Comparison of ENCODE assay signal across 2 cellular contexts in the genomic region with DNA sequence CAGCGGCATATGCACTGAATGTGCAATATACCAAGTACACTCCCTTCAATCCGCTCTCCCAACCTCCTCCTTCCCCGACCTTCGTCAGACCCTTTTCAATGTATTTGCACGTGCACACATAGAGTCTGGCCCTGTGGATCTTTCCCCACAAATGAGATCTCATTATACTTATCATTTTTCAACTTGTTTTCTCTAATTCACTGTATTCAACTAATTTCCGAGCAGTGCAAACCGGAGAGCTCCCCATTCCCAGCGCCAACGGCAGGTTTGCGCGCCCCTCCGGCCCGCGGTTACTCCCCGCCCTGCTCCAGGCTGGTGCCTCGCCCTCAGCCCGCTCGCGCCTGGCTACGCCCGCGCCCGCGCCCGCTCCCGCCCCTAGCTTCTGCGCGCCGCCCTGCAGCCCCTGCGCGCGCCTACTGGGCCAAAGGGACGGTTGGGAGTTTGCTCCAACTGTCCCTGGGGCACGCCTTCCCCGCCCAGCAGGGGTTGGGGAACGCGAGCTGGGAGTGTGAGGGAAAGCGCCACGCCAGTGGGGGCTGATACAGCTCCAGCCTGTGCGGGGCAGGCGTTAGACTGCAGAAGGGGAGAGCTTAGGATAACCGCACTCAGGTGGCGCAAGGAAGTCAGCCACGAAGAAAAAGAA.
TF ChIP-seq lines count a peak whose summit lies in the region.

No MANE protein-coding gene starts in this region.

TF ChIP-seq in HEK293T, 16 proteins besides CTCF, POLR2A, EP300 and RAD21:
- TF ChIP-seq L3MBTL2 (conservative IDR thresholded peaks at IDR 0.05): peak; percentile 97
- TF ChIP-seq, protein P1, sequence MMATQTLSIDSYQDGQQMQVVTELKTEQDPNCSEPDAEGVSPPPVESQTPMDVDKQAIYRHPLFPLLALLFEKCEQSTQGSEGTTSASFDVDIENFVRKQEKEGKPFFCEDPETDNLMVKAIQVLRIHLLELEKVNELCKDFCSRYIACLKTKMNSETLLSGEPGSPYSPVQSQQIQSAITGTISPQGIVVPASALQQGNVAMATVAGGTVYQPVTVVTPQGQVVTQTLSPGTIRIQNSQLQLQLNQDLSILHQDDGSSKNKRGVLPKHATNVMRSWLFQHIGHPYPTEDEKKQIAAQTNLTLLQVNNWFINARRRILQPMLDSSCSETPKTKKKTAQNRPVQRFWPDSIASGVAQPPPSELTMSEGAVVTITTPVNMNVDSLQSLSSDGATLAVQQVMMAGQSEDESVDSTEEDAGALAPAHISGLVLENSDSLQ (IDR thresholded peaks at IDR 0.05): no peak

TF ChIP-seq in K562, 482 proteins besides CTCF, POLR2A, EP300 and RAD21 (continues in another document):
- no peak for TF ChIP-seq GABPA (tag; conservative IDR thresholded peaks at IDR 0.05; ENCODE audit: low read depth)
- TF ChIP-seq NR2C2 (CRISPR knock-in tag; IDR thresholded peaks at IDR 0.05): 0 out of 2 replicates have a peak, but pooled peaks have one; percentile 41
- no peak for TF ChIP-seq NR2C2 (tag; IDR thresholded peaks at IDR 0.05)
- TF ChIP-seq HMG20B (CRISPR knock-in tag; IDR thresholded peaks at IDR 0.05): no peak
- TF ChIP-seq, protein P2, sequence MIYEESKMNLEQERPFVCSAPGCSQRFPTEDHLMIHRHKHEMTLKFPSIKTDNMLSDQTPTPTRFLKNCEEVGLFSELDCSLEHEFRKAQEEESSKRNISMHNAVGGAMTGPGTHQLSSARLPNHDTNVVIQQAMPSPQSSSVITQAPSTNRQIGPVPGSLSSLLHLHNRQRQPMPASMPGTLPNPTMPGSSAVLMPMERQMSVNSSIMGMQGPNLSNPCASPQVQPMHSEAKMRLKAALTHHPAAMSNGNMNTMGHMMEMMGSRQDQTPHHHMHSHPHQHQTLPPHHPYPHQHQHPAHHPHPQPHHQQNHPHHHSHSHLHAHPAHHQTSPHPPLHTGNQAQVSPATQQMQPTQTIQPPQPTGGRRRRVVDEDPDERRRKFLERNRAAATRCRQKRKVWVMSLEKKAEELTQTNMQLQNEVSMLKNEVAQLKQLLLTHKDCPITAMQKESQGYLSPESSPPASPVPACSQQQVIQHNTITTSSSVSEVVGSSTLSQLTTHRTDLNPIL (CRISPR knock-in tag; IDR thresholded peaks at IDR 0.05): no peak
- peak; percentile 94 for TF ChIP-seq CTBP1 (IDR thresholded peaks at IDR 0.05; ENCODE audit: borderline replicate concordance)
- no peak for TF ChIP-seq TSC22D4 (tag; IDR thresholded peaks at IDR 0.05)
- TF ChIP-seq, protein P3, sequence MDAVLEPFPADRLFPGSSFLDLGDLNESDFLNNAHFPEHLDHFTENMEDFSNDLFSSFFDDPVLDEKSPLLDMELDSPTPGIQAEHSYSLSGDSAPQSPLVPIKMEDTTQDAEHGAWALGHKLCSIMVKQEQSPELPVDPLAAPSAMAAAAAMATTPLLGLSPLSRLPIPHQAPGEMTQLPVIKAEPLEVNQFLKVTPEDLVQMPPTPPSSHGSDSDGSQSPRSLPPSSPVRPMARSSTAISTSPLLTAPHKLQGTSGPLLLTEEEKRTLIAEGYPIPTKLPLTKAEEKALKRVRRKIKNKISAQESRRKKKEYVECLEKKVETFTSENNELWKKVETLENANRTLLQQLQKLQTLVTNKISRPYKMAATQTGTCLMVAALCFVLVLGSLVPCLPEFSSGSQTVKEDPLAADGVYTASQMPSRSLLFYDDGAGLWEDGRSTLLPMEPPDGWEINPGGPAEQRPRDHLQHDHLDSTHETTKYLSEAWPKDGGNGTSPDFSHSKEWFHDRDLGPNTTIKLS (IDR thresholded peaks at IDR 0.05; ENCODE audit: borderline replicate concordance, low read depth): peak; percentile 62; the same call in 1 of the 2 replicates
- TF ChIP-seq, protein P4, sequence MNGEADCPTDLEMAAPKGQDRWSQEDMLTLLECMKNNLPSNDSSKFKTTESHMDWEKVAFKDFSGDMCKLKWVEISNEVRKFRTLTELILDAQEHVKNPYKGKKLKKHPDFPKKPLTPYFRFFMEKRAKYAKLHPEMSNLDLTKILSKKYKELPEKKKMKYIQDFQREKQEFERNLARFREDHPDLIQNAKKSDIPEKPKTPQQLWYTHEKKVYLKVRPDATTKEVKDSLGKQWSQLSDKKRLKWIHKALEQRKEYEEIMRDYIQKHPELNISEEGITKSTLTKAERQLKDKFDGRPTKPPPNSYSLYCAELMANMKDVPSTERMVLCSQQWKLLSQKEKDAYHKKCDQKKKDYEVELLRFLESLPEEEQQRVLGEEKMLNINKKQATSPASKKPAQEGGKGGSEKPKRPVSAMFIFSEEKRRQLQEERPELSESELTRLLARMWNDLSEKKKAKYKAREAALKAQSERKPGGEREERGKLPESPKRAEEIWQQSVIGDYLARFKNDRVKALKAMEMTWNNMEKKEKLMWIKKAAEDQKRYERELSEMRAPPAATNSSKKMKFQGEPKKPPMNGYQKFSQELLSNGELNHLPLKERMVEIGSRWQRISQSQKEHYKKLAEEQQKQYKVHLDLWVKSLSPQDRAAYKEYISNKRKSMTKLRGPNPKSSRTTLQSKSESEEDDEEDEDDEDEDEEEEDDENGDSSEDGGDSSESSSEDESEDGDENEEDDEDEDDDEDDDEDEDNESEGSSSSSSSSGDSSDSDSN (IDR thresholded peaks at IDR 0.05; ENCODE audit: borderline replicate concordance in 1 of 2, low read depth in 2 of 2, low read length in 2 of 2): peak in 1 of 2 experiments; percentile 90; a peak in 2 of 4 replicates
- TF ChIP-seq RBM17 (IDR thresholded peaks at IDR 0.05; ENCODE audit: borderline replicate concordance, low read depth, low read length): no peak
- TF ChIP-seq TEAD4 (IDR thresholded peaks at IDR 0.05; ENCODE audit: low read length): no peak
- TF ChIP-seq TEAD4 (CRISPR knock-in tag; IDR thresholded peaks at IDR 0.05; ENCODE audit: borderline replicate concordance): no peak
- no peak for TF ChIP-seq ZC3H4 (CRISPR knock-in tag; IDR thresholded peaks at IDR 0.05; ENCODE audit: borderline replicate concordance)
- TF ChIP-seq, protein P5, sequence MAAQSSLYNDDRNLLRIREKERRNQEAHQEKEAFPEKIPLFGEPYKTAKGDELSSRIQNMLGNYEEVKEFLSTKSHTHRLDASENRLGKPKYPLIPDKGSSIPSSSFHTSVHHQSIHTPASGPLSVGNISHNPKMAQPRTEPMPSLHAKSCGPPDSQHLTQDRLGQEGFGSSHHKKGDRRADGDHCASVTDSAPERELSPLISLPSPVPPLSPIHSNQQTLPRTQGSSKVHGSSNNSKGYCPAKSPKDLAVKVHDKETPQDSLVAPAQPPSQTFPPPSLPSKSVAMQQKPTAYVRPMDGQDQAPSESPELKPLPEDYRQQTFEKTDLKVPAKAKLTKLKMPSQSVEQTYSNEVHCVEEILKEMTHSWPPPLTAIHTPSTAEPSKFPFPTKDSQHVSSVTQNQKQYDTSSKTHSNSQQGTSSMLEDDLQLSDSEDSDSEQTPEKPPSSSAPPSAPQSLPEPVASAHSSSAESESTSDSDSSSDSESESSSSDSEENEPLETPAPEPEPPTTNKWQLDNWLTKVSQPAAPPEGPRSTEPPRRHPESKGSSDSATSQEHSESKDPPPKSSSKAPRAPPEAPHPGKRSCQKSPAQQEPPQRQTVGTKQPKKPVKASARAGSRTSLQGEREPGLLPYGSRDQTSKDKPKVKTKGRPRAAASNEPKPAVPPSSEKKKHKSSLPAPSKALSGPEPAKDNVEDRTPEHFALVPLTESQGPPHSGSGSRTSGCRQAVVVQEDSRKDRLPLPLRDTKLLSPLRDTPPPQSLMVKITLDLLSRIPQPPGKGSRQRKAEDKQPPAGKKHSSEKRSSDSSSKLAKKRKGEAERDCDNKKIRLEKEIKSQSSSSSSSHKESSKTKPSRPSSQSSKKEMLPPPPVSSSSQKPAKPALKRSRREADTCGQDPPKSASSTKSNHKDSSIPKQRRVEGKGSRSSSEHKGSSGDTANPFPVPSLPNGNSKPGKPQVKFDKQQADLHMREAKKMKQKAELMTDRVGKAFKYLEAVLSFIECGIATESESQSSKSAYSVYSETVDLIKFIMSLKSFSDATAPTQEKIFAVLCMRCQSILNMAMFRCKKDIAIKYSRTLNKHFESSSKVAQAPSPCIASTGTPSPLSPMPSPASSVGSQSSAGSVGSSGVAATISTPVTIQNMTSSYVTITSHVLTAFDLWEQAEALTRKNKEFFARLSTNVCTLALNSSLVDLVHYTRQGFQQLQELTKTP (IDR thresholded peaks at IDR 0.05; ENCODE audit: low read depth in 1 of 2, partially characterized antibody in 2 of 2): no peak
- peak in 1 of 2 experiments; percentile 11; a peak in 1 of 4 replicates for TF ChIP-seq TRIM24 (IDR thresholded peaks at IDR 0.05)
- 0 out of 2 replicates have a peak, but pooled peaks have one; percentile 13 for TF ChIP-seq SMARCA4 (IDR thresholded peaks at IDR 0.05)
- TF ChIP-seq MCM3 (IDR thresholded peaks at IDR 0.05): no peak
- TF ChIP-seq NFIX (CRISPR knock-in tag; IDR thresholded peaks at IDR 0.05; ENCODE audit: low read depth): no peak
- TF ChIP-seq, protein P6, sequence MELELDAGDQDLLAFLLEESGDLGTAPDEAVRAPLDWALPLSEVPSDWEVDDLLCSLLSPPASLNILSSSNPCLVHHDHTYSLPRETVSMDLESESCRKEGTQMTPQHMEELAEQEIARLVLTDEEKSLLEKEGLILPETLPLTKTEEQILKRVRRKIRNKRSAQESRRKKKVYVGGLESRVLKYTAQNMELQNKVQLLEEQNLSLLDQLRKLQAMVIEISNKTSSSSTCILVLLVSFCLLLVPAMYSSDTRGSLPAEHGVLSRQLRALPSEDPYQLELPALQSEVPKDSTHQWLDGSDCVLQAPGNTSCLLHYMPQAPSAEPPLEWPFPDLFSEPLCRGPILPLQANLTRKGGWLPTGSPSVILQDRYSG (tag; conservative IDR thresholded peaks at IDR 0.05; ENCODE audit: low read depth): 0 out of 2 replicates have a peak, but pooled peaks have one; percentile 20
- peak; percentile 81 for TF ChIP-seq HMGN3 (IDR thresholded peaks at IDR 0.05; ENCODE audit: borderline replicate concordance, extremely low read depth, insufficient read length, low read depth, low read length)
- TF ChIP-seq, protein P7, sequence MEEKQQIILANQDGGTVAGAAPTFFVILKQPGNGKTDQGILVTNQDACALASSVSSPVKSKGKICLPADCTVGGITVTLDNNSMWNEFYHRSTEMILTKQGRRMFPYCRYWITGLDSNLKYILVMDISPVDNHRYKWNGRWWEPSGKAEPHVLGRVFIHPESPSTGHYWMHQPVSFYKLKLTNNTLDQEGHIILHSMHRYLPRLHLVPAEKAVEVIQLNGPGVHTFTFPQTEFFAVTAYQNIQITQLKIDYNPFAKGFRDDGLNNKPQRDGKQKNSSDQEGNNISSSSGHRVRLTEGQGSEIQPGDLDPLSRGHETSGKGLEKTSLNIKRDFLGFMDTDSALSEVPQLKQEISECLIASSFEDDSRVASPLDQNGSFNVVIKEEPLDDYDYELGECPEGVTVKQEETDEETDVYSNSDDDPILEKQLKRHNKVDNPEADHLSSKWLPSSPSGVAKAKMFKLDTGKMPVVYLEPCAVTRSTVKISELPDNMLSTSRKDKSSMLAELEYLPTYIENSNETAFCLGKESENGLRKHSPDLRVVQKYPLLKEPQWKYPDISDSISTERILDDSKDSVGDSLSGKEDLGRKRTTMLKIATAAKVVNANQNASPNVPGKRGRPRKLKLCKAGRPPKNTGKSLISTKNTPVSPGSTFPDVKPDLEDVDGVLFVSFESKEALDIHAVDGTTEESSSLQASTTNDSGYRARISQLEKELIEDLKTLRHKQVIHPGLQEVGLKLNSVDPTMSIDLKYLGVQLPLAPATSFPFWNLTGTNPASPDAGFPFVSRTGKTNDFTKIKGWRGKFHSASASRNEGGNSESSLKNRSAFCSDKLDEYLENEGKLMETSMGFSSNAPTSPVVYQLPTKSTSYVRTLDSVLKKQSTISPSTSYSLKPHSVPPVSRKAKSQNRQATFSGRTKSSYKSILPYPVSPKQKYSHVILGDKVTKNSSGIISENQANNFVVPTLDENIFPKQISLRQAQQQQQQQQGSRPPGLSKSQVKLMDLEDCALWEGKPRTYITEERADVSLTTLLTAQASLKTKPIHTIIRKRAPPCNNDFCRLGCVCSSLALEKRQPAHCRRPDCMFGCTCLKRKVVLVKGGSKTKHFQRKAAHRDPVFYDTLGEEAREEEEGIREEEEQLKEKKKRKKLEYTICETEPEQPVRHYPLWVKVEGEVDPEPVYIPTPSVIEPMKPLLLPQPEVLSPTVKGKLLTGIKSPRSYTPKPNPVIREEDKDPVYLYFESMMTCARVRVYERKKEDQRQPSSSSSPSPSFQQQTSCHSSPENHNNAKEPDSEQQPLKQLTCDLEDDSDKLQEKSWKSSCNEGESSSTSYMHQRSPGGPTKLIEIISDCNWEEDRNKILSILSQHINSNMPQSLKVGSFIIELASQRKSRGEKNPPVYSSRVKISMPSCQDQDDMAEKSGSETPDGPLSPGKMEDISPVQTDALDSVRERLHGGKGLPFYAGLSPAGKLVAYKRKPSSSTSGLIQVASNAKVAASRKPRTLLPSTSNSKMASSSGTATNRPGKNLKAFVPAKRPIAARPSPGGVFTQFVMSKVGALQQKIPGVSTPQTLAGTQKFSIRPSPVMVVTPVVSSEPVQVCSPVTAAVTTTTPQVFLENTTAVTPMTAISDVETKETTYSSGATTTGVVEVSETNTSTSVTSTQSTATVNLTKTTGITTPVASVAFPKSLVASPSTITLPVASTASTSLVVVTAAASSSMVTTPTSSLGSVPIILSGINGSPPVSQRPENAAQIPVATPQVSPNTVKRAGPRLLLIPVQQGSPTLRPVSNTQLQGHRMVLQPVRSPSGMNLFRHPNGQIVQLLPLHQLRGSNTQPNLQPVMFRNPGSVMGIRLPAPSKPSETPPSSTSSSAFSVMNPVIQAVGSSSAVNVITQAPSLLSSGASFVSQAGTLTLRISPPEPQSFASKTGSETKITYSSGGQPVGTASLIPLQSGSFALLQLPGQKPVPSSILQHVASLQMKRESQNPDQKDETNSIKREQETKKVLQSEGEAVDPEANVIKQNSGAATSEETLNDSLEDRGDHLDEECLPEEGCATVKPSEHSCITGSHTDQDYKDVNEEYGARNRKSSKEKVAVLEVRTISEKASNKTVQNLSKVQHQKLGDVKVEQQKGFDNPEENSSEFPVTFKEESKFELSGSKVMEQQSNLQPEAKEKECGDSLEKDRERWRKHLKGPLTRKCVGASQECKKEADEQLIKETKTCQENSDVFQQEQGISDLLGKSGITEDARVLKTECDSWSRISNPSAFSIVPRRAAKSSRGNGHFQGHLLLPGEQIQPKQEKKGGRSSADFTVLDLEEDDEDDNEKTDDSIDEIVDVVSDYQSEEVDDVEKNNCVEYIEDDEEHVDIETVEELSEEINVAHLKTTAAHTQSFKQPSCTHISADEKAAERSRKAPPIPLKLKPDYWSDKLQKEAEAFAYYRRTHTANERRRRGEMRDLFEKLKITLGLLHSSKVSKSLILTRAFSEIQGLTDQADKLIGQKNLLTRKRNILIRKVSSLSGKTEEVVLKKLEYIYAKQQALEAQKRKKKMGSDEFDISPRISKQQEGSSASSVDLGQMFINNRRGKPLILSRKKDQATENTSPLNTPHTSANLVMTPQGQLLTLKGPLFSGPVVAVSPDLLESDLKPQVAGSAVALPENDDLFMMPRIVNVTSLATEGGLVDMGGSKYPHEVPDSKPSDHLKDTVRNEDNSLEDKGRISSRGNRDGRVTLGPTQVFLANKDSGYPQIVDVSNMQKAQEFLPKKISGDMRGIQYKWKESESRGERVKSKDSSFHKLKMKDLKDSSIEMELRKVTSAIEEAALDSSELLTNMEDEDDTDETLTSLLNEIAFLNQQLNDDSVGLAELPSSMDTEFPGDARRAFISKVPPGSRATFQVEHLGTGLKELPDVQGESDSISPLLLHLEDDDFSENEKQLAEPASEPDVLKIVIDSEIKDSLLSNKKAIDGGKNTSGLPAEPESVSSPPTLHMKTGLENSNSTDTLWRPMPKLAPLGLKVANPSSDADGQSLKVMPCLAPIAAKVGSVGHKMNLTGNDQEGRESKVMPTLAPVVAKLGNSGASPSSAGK (IDR thresholded peaks at IDR 0.05): peak; percentile 95
- TF ChIP-seq NUFIP1 (IDR thresholded peaks at IDR 0.05; ENCODE audit: partially characterized antibody): no peak
- TF ChIP-seq RBBP5 (IDR thresholded peaks at IDR 0.05; ENCODE audit: borderline replicate concordance, insufficient read depth, low read length, poor library complexity, severe bottlenecking): peak; percentile 35
- TF ChIP-seq KDM2B (CRISPR knock-in tag; IDR thresholded peaks at IDR 0.05): peak; percentile 66; the same call in 1 of the 2 replicates
